ENCODE assay signal across 20 cellular contexts in the genomic region with DNA sequence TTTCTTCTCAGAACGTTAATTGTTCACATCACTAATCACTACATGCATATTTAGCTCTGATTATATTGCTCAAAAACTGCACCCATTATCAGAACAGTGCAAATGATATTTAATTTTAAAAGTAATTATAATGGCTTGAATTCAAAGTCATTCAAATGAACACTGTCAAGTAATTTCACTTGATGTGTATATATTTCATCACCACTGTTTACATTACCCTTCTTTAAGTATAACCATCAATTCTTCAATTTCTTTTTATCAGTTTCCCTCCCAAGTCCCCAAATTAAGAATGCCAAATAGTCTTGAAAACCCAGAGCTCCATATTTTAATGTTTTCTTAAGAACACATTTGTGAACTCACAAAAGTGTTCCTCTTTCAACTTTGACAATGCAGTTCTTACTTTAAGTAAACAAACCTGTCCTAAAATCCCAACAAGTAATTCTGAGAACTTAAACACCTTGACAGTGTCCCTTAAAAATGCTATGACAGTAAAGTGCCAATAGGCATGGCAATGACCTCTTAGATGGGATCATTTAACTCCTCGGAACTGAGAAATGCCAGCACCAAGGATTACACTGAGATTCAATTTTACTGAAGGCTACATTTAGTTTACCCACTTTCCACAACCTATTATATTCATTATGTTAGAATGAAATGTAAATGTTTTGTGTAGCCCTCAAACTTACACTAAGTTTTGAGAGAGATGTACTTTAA. TPM values are rescaled to one million over a fixed set of nuclear protein-coding genes. Genes with fewer than 3 reads are reported as not detected.
A peak's percentile ranks its signal among the peaks of the same experiment; 100 is the strongest.
DNase-seq lines count a peak whose midpoint lies in the region; ATAC-seq, FAIRE-seq and TF ChIP-seq lines count a peak whose summit lies in the region.
"Had no signal": no experiment of that assay in that cellular context is flagged by ENCODE, and none has a peak within 500 bp of the region (broad histone marks: within the 10 kb centered on the region; RNA-seq: fewer than 3 reads in every experiment).

No MANE protein-coding gene starts in this region.

- no peak for DNase-seq in activated naive CD4-positive, alpha-beta T cell (lab: John Stamatoyannopoulos, UW)
- DNase-seq in GM12892 (ENCODE audit: insufficient read length) (no peak), SK-N-MC (ENCODE audit: low read depth, low spot score) (no peak), memory B cell (ENCODE audit: low spot score in 2 of 2) (no peak), Caco-2 (no peak)
- DNase-seq in effector CD8-positive, alpha-beta T cell (lab: John Stamatoyannopoulos, UW) = no peak
- DNase-seq: CD4-positive, alpha-beta memory T cell; DMS153; GOT3; HCEC 1CT; IMR-90; MV-4-11; NCI-H1694; NCI-H446; NCI-H526 treated with DMSO at 0.1 percent for 48 hours; OCI-M1; SJCRH30 had no signal

- intact Hi-C loops in Caco-2 (cut with micrococcal nuclease; ENCODE audit: unreplicated experiment) = no loop called here

- FAIRE-seq in GM12892 (lab: Jason Lieb, UNC) = no peak
- FAIRE-seq: HTR-8/SVneo, RCC 7860 had no signal

- peaks cover 28% of the 10 kb centered on the region for H3K36me3 Mint-ChIP-seq in activated naive CD4-positive, alpha-beta T cell treated with anti-CD3 and anti-CD28 coated beads, Interleukin-2, amount 50 U/mL, for 24 hours
- H3K36me3 Mint-ChIP-seq in memory B cell = peaks cover 12% of the 10 kb centered on the region
- peaks cover 84% of the 10 kb centered on the region for H3K36me3 Mint-ChIP-seq in Caco-2 (ENCODE audit: insufficient read depth, unreplicated experiment)

- peak overlapping the region; percentile 53 for H3K27ac Mint-ChIP-seq in activated naive CD4-positive, alpha-beta T cell treated with anti-CD3 and anti-CD28 coated beads, Interleukin-2, amount 50 U/mL, for 24 hours
- H3K27ac Mint-ChIP-seq in memory B cell (peak overlapping the region; percentile 39), Caco-2 (ENCODE audit: unreplicated experiment) (no peak overlapping the region)

- H3K27me3 ChIP-seq in Caco-2 (replicated peaks; ENCODE audit: control insufficient read depth, insufficient read depth, low read length) = no peaks in the 10 kb centered on the region
- H3K27me3 ChIP-seq: SJCRH30 had no signal

- peaks cover 19% of the 10 kb centered on the region for H3K4me1 ChIP-seq in Caco-2
- H3K4me1 ChIP-seq: SJCRH30 had no signal

- peak overlapping the region; percentile 29; the same call in 1 of the 2 replicates for H3K27ac ChIP-seq in SK-N-MC
- H3K27ac ChIP-seq: SJCRH30 had no signal

- ATAC-seq in memory B cell (ENCODE audit: low read depth) = no peak

- H3K9me3 ChIP-seq in SK-N-MC (ENCODE audit: low read depth, low read length) = no peaks in the 10 kb centered on the region
- no peaks in the 10 kb centered on the region for H3K9me3 ChIP-seq in Caco-2
- H3K9me3 ChIP-seq: SJCRH30 had no signal

- H3K27me3 Mint-ChIP-seq in activated naive CD4-positive, alpha-beta T cell treated with anti-CD3 and anti-CD28 coated beads, Interleukin-2, amount 50 U/mL, for 24 hours = no peaks in the 10 kb centered on the region
- no peaks in the 10 kb centered on the region for H3K27me3 Mint-ChIP-seq in memory B cell
- H3K27me3 Mint-ChIP-seq in Caco-2 (ENCODE audit: insufficient read depth, unreplicated experiment) = no peaks in the 10 kb centered on the region
- H3K27me3 Mint-ChIP-seq: CD4-positive, alpha-beta memory T cell had no signal

- TF ChIP-seq CTCF in Caco-2 (IDR thresholded peaks at IDR 0.05; ENCODE audit: insufficient read depth in 1 of 2, low read depth in 1 of 2, low read length in 1 of 2, severe bottlenecking in 1 of 2, unreplicated experiment in 1 of 2) = no peak

- POLR2A ChIA-PET in Caco-2 (lab: Charles Lee) = no interaction called here

- TF ChIP-seq POLR2A in GM12892 (IDR thresholded peaks at IDR 0.05; ENCODE audit: low read depth, low read length) = peak; percentile 55

- peaks cover 9% of the 10 kb centered on the region for H3K4me1 Mint-ChIP-seq in activated naive CD4-positive, alpha-beta T cell treated with anti-CD3 and anti-CD28 coated beads, Interleukin-2, amount 50 U/mL, for 24 hours
- H3K4me1 Mint-ChIP-seq in memory B cell (peaks cover 2% of the 10 kb centered on the region), Caco-2 (ENCODE audit: low read depth, unreplicated experiment) (peaks cover 7% of the 10 kb centered on the region)

- CTCF ChIA-PET in Caco-2 (lab: Charles Lee) = no interaction called here

- H3K4me3 Mint-ChIP-seq in activated naive CD4-positive, alpha-beta T cell treated with anti-CD3 and anti-CD28 coated beads, Interleukin-2, amount 50 U/mL, for 24 hours = no peak overlapping the region
- H3K4me3 Mint-ChIP-seq in memory B cell = no peak overlapping the region
- H3K4me3 Mint-ChIP-seq in Caco-2 (ENCODE audit: unreplicated experiment) = no peak overlapping the region
- H3K4me3 Mint-ChIP-seq: CD4-positive, alpha-beta memory T cell had no signal

- H3K36me3 ChIP-seq in SK-N-MC (ENCODE audit: insufficient read depth, low read length) (peaks cover 99% of the 10 kb centered on the region), Caco-2 (ENCODE audit: control insufficient read depth, insufficient read depth, low read length) (peaks cover 1% of the 10 kb centered on the region; the same call in 1 of the 2 replicates)

- H3K4me3 ChIP-seq in SK-N-MC (no peak overlapping the region), Caco-2 (ENCODE audit: low read depth, low read length) (no peak overlapping the region)
- H3K4me3 ChIP-seq: SJCRH30 had no signal

- BruUV-seq in Caco-2 (replicated peaks; lab: Mats Ljungman, UMichigan) = no TSS peak

- no peaks in the 10 kb centered on the region for H3K9me3 Mint-ChIP-seq in activated naive CD4-positive, alpha-beta T cell treated with anti-CD3 and anti-CD28 coated beads, Interleukin-2, amount 50 U/mL, for 24 hours
- no peaks in the 10 kb centered on the region for H3K9me3 Mint-ChIP-seq in memory B cell
- no peaks in the 10 kb centered on the region for H3K9me3 Mint-ChIP-seq in Caco-2 (ENCODE audit: unreplicated experiment)
- H3K9me3 Mint-ChIP-seq: CD4-positive, alpha-beta memory T cell had no signal

- no peak overlapping the region for H3K9ac ChIP-seq in SK-N-MC (ENCODE audit: insufficient read length)

RNA-seq across cellular contexts. Expression of a gene that starts 16.7 kb away (rescaled TPM):
- polyA plus RNA-seq in GM12892 (2012; ENCODE audit: missing spikeins) = 70.1 TPM
- 85.0 and 87.5 TPM in 2 replicates for total RNA-seq in Caco-2 (2022)

RNA-seq across cellular contexts. Expression of a gene that starts 32.3 kb away (rescaled TPM):
- polyA plus RNA-seq in GM12892 (2012; ENCODE audit: missing spikeins) = 95.0 TPM
- total RNA-seq in Caco-2 (2022) = 132 and 145 TPM in 2 replicates
